32 cellular contexts compared by ENCODE assay signal in genomic region chr17:61565213-61565612, GRCh38. TPM values are rescaled to one million over a fixed set of nuclear protein-coding genes. Genes with fewer than 3 reads are reported as not detected.
"Had no signal": no experiment of that assay in that cellular context is flagged by ENCODE, and none has a peak within 500 bp of the region (broad histone marks: within the 10 kb centered on the region; RNA-seq: fewer than 3 reads in every experiment).

No MANE protein-coding gene starts in this region.

- H3K27me3 ChIP-seq: ascending aorta, cardiac muscle cell, MG63, SJCRH30 had no signal

- ATAC-seq: activated CD4-positive, alpha-beta T cell treated with anti-CD3 and anti-CD28 coated beads for 36 hours; activated CD4-positive, CD25-positive, alpha-beta regulatory T cell treated with anti-CD3 and anti-CD28 coated beads, Interleukin-2, amount 50 U/mL, for 24 hours; activated CD8-positive, alpha-beta T cell treated with anti-CD3 and anti-CD28 coated beads, Interleukin-2, amount 10 ng/mL, durations not matched to agents 7 days and 5 days; Panc1; WTC11 had no signal

- H3K9me3 ChIP-seq: MG63 had no signal

- DNase-seq: activated CD4-positive, alpha-beta T cell treated with anti-CD3 and anti-CD28 coated beads for 36 hours; activated CD4-positive, alpha-beta T cell treated with anti-CD3 and anti-CD28 coated beads, Interleukin-2, amount 10 ng/mL, durations not matched to agents 7 days and 5 days; activated CD4-positive, alpha-beta T cell treated with anti-CD3 and anti-CD28 coated beads, Interleukin-2, amount 50 U/mL, for 48 hours; activated CD8-positive, alpha-beta T cell treated with anti-CD3 and anti-CD28 coated beads, Interleukin-2, amount 10 ng/mL, durations not matched to agents 7 days and 5 days; activated gamma-delta T cell; activated naive CD4-positive, alpha-beta T cell treated with Interleukin-2 at 50 U/mL for 16 hours; activated naive CD8-positive, alpha-beta T cell treated with anti-CD3 and anti-CD28 coated beads, Interleukin-2, amount 10 ng/mL, durations not matched to agents 7 days and 5 days; activated T-cell treated with anti-CD3 and anti-CD28 coated beads, Interleukin-2, amount 50 U/mL, for 24 hours; amygdala; MG63; NCI-H1048; NCI-H1105 treated with DMSO at 0.1 percent for 48 hours; NCI-H1436; NCI-H1694 treated with DMSO at 0.1 percent for 48 hours; NCI-H2029; NCI-H345; NCI-H524 treated with DMSO at 0.1 percent for 48 hours; NCI-H748 treated with DMSO at 0.1 percent for 48 hours; OCI-M1; SHP77; SJCRH30 had no signal

- H3K36me3 ChIP-seq: ascending aorta, cardiac muscle cell, MG63, SJCRH30 had no signal

- FAIRE-seq: TTC549 had no signal

- H3K4me3 ChIP-seq: ascending aorta, cardiac muscle cell, MG63, SJCRH30, SK-N-MC had no signal

- H3K4me1 ChIP-seq: ascending aorta had no signal

- H3K27ac ChIP-seq: ascending aorta, cardiac muscle cell, SJCRH30, SK-N-MC had no signal

RNA-seq across cellular contexts. Expression of gene NACA2, which starts 25.8 kb away (rescaled TPM):
- total RNA-seq: activated CD4-positive, alpha-beta T cell treated with anti-CD3 and anti-CD28 coated beads for 36 hours; activated CD8-positive, alpha-beta T cell treated with anti-CD3 and anti-CD28 coated beads, Interleukin-2, amount 10 ng/mL, durations not matched to agents 7 days and 5 days; activated naive CD8-positive, alpha-beta T cell treated with anti-CD3 and anti-CD28 coated beads, Interleukin-2, amount 10 ng/mL, durations not matched to agents 7 days and 5 days; activated T-helper 2 cell treated with anti-CD3 and anti-CD28 coated beads, Interferon-gamma antibody, Interleukin-2, Interleukin-4, amounts not matched to agents 10 μg/mL and 5 μg/mL and 100 μg/mL, durations not matched to agents 14 hours and 24 hours and 36 hours; ascending aorta; cardiac muscle cell; chondrocyte; NCI-H460; RPMI7951; SJCRH30; WTC11 had no signal
- polyA plus RNA-seq: cardiac muscle cell had no signal
